1 cellular context compared by ENCODE assay signal in genomic region chr9:134004881-134005280, GRCh38.
TF ChIP-seq lines count a peak whose summit lies in the region.

No MANE protein-coding gene starts in this region.

TF ChIP-seq in H1, 55 proteins besides CTCF, POLR2A, EP300 and RAD21:
- TF ChIP-seq BRCA1 (IDR thresholded peaks at IDR 0.05; ENCODE audit: low read depth, low read length) (no peak), SIRT6 (IDR thresholded peaks at IDR 0.05; ENCODE audit: low read length) (no peak), JUN (IDR thresholded peaks at IDR 0.05; ENCODE audit: low read depth, low read length) (no peak), ASH2L (IDR thresholded peaks at IDR 0.05; ENCODE audit: low read length) (no peak), YY1 (IDR thresholded peaks at IDR 0.05; ENCODE audit: low read depth, low read length) (no peak), CBX8 (IDR thresholded peaks at IDR 0.05; ENCODE audit: borderline replicate concordance, low read depth, low read length) (no peak), ATF3 (IDR thresholded peaks at IDR 0.05; ENCODE audit: insufficient read depth, low read depth, low read length) (no peak), TAF1 (IDR thresholded peaks at IDR 0.05; ENCODE audit: low read depth, low read length) (no peak), KDM1A (IDR thresholded peaks at IDR 0.05; ENCODE audit: borderline replicate concordance, low read length) (no peak), BACH1 (IDR thresholded peaks at IDR 0.05; ENCODE audit: low read length) (no peak), SIX5 (IDR thresholded peaks at IDR 0.05; ENCODE audit: low read depth, low read length) (no peak), RXRA (IDR thresholded peaks at IDR 0.05; ENCODE audit: insufficient read depth, low read depth, low read length) (no peak), E2F6 (IDR thresholded peaks at IDR 0.05) (no peak), CBX5 (IDR thresholded peaks at IDR 0.05; ENCODE audit: low read depth, low read length) (no peak), EZH2 (IDR thresholded peaks at IDR 0.05; ENCODE audit: low read depth, low read length, severe bottlenecking) (no peak), SP4 (IDR thresholded peaks at IDR 0.05; ENCODE audit: low read length) (no peak), KDM5A (IDR thresholded peaks at IDR 0.05; ENCODE audit: low read length) (no peak), NANOG (IDR thresholded peaks at IDR 0.05; ENCODE audit: insufficient read depth, low read depth, low read length, poor library complexity, severe bottlenecking) (no peak), GTF2F1 (IDR thresholded peaks at IDR 0.05; ENCODE audit: borderline replicate concordance, low read depth, low read length) (no peak)
